Comparison of ENCODE assay signal across 9 cellular contexts in genomic region chr5:135053278-135053677, GRCh38. TPM values are rescaled to one million over a fixed set of nuclear protein-coding genes. Genes with fewer than 3 reads are reported as not detected.
DNase-seq lines count a peak whose midpoint lies in the region; ATAC-seq and TF ChIP-seq lines count a peak whose summit lies in the region.
"Had no signal": no experiment of that assay in that cellular context is flagged by ENCODE, and none has a peak within 500 bp of the region (broad histone marks: within the 10 kb centered on the region; RNA-seq: fewer than 3 reads in every experiment).

No MANE protein-coding gene starts in this region.

- H3K27ac ChIP-seq in brain microvascular endothelial cell: no peak overlapping the region

- no peak for TF ChIP-seq CTCF in brain microvascular endothelial cell (IDR thresholded peaks at IDR 0.05; ENCODE audit: low read depth, low read length, missing control alignments)

- H3K9me3 Mint-ChIP-seq in IgD-negative memory B cell: no peaks in the 10 kb centered on the region
- no peaks in the 10 kb centered on the region for H3K9me3 Mint-ChIP-seq in activated naive CD4-positive, alpha-beta T cell treated with anti-CD3 and anti-CD28 coated beads, Interleukin-2, amount 50 U/mL, for 72 hours

- H3K4me3 ChIP-seq in brain microvascular endothelial cell (ENCODE audit: low read depth, low read length): no peak overlapping the region

- H3K27me3 Mint-ChIP-seq in IgD-negative memory B cell: peaks cover 45% of the 10 kb centered on the region

- in situ Hi-C loops in brain microvascular endothelial cell (cut with HindIII; ENCODE audit: low pct_ligation_motif_present, low sequenced_read_pairs): no loop called here

- H3K4me1 Mint-ChIP-seq in IgD-negative memory B cell: peaks cover 34 to 43% (median 37%) of the 10 kb centered on the region in 3 donors

- ATAC-seq in GM18873 (IDR thresholded peaks at IDR 0.05; ENCODE audit: low FRiP score, unreplicated experiment): peak; percentile 82
- ATAC-seq in GM21786 (IDR thresholded peaks at IDR 0.05; ENCODE audit: unreplicated experiment): peak; percentile 94
- ATAC-seq in activated naive CD4-positive, alpha-beta T cell treated with anti-CD3 and anti-CD28 coated beads, Interleukin-2, amount 50 U/mL, for 72 hours: no peak
- ATAC-seq: HCT116 had no signal

- peaks cover 38% of the 10 kb centered on the region for H3K27me3 ChIP-seq in brain microvascular endothelial cell (replicated peaks)

- peak overlapping the region; percentile 84 to 94 (median 92) for H3K27ac Mint-ChIP-seq in IgD-negative memory B cell
- no peak overlapping the region for H3K27ac Mint-ChIP-seq in activated naive CD4-positive, alpha-beta T cell treated with anti-CD3 and anti-CD28 coated beads, Interleukin-2, amount 50 U/mL, for 72 hours

- peaks cover 2% of the 10 kb centered on the region for H3K36me3 Mint-ChIP-seq in IgD-negative memory B cell
- H3K36me3 Mint-ChIP-seq in activated naive CD4-positive, alpha-beta T cell treated with anti-CD3 and anti-CD28 coated beads, Interleukin-2, amount 50 U/mL, for 72 hours: peaks cover 0 to 5% of the 10 kb centered on the region in 2 donors

- no peaks in the 10 kb centered on the region for H3K36me3 ChIP-seq in brain microvascular endothelial cell (replicated peaks)

- H3K4me3 Mint-ChIP-seq in IgD-negative memory B cell: peak overlapping the region; percentile 71 to 95 (median 88)

- DNase-seq in germinal center (ENCODE audit: low spot score): peak; percentile 89
- DNase-seq in activated naive CD4-positive, alpha-beta T cell treated with anti-CD3 and anti-CD28 coated beads, Interleukin-2, amount 50 U/mL, for 72 hours (ENCODE audit: low spot score in 2 of 2): no peak
- no peak for DNase-seq in brain microvascular endothelial cell
- no peak for DNase-seq in T1000 (lab: John Stamatoyannopoulos, UW)

RNA-seq across cellular contexts. Expression of gene PITX1, which starts 19.2 kb away (rescaled TPM):
- polyA plus RNA-seq in IgD-negative memory B cell: 0.38 TPM
- under 1 TPM in 1 of 2 donors, not detected in 1; 0.62 TPM for total RNA-seq in activated naive CD4-positive, alpha-beta T cell treated with anti-CD3 and anti-CD28 coated beads, Interleukin-2, amount 50 U/mL, for 72 hours
- total RNA-seq: kidney epithelial cell had no signal

Comparison
In these comparisons a context has a peak if more than half of its experiments do, and no peak if none do; other contexts are left out.
1. ATAC-seq: peak in GM18873 (single experiment) and GM21786 (single experiment); none in activated naive CD4-positive, alpha-beta T cell treated with anti-CD3 and anti-CD28 coated beads, Interleukin-2, amount 50 U/mL, for 72 hours (0 of 2).
2. H3K27ac Mint-ChIP-seq: peak in IgD-negative memory B cell (3 of 3); none in activated naive CD4-positive, alpha-beta T cell treated with anti-CD3 and anti-CD28 coated beads, Interleukin-2, amount 50 U/mL, for 72 hours (0 of 2).